18 cellular contexts compared by ENCODE assay signal in the genomic region with DNA sequence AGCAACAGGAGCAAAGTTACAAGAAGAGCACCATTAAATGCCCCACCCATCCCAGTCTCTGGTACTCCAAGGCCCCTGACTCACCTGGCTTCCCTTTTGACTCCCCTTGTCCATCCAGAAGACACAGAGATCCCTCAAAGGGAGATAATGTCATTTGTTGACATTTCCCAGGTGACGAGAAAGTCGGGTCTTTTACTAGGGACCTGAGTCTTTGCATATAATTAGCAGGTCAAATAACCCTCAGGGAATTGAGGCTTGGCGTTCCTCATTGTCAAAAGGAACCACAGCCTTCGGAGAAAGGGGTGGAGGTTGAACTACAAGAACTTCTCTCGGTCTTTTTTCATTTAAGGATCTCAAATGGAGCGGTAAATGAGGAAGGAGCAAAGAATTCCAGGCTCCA.
"Had no signal": no experiment of that assay in that cellular context is flagged by ENCODE, and none has a peak within 500 bp of the region (broad histone marks: within the 10 kb centered on the region; RNA-seq: fewer than 3 reads in every experiment).

No MANE protein-coding gene starts in this region.

- DNase-seq: effector CD4-positive, alpha-beta T cell; endodermal cell; erythroblast; foreskin keratinocyte; kidney glomerular epithelial cell; mucosa of descending colon; psoas muscle; retina; right lobe of liver; stimulated activated CD4-positive, alpha-beta T cell treated with anti-CD3 and anti-CD28 coated beads, Interleukin-4, amount 100 ng/mL, for 1 hour; stimulated activated CD8-positive, alpha-beta memory T cell treated with anti-CD3 and anti-CD28 coated beads, Interleukin-4, amount 100 ng/mL, for 48 hours; stimulated activated naive CD8-positive, alpha-beta T cell treated with anti-CD3 and anti-CD28 coated beads, Interleukin-15, Interleukin-2, amounts not matched to agents 100 U/mL and 50 U/mL, for 24 hours; thyroid gland; upper lobe of left lung had no signal

- H3K27me3 ChIP-seq: foreskin keratinocyte, hepatocyte, neutrophil, right lobe of liver, thyroid gland, upper lobe of left lung, vagina had no signal

- H3K4me1 ChIP-seq: psoas muscle, thyroid gland, vagina had no signal

- H3K36me3 ChIP-seq: neutrophil, right lobe of liver, suprapubic skin, thyroid gland, upper lobe of left lung, vagina had no signal

- H3K79me2 ChIP-seq: hepatocyte had no signal

- H3K4me2 ChIP-seq: hepatocyte had no signal

- H3K9me3 ChIP-seq: thyroid gland, vagina had no signal

- H2AFZ ChIP-seq: hepatocyte had no signal

- H3K4me3 ChIP-seq: hepatocyte, mucosa of descending colon, psoas muscle, right lobe of liver, suprapubic skin, thyroid gland, upper lobe of left lung, vagina had no signal

- H3K27ac ChIP-seq: foreskin keratinocyte, hepatocyte, neutrophil, psoas muscle, right lobe of liver, suprapubic skin, thyroid gland, upper lobe of left lung, vagina had no signal
